ENCODE assay signal across 1 cellular context in genomic region chr17:61314368-61315078, GRCh38.
TF ChIP-seq lines count a peak whose summit lies in the region.

No MANE protein-coding gene starts in this region.

TF ChIP-seq in IMR-90, 13 proteins besides CTCF, POLR2A, EP300 and RAD21:
- TF ChIP-seq NFE2L2 (IDR thresholded peaks at IDR 0.05; ENCODE audit: low read depth, low read length), result no peak
- TF ChIP-seq MAFK (IDR thresholded peaks at IDR 0.05; ENCODE audit: low read depth, low read length), result no peak
- peak; percentile 28; the same call in 1 of the 2 replicates for TF ChIP-seq SMC3 (IDR thresholded peaks at IDR 0.05; ENCODE audit: low read depth, low read length)
- no peak for TF ChIP-seq USF2 (IDR thresholded peaks at IDR 0.05; ENCODE audit: low read depth, low read length)
- no peak for TF ChIP-seq MXI1 (IDR thresholded peaks at IDR 0.05; ENCODE audit: borderline replicate concordance, low read depth, low read length)
- TF ChIP-seq FOS (IDR thresholded peaks at IDR 0.05; ENCODE audit: low read depth, low read length), result no peak
- TF ChIP-seq CEBPB (IDR thresholded peaks at IDR 0.05; ENCODE audit: low read depth, low read length), result no peak
